ENCODE assay signal across 15 cellular contexts in the genomic region with DNA sequence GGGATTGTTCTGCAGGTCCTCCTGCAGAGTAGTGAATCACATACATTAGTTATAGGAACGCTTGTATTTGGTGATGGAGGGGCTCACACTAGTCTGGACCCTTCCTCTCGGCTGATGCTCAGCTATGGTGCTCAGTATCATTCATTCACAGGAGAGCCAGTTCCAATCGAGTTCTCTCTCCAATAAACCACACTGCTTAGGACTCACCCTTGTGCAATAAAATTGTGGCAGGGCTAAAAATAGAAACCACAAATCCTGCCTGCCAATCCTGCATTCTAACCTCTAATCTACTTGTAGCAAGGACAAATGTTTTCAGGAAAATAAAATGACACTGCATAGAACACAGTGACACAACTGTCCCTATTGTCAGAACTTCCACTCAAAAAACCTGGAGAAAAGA.
A peak's percentile ranks its signal among the peaks of the same experiment; 100 is the strongest.
DNase-seq lines count a peak whose midpoint lies in the region; ATAC-seq and TF ChIP-seq lines count a peak whose summit lies in the region.
"Had no signal": no experiment of that assay in that cellular context is flagged by ENCODE, and none has a peak within 500 bp of the region (broad histone marks: within the 10 kb centered on the region; RNA-seq: fewer than 3 reads in every experiment).

No MANE protein-coding gene starts in this region.

- in situ Hi-C loops in astrocyte of the spinal cord (cut with HindIII; ENCODE audit: low sequenced_read_pairs): no loop called here

- H3K4me2 ChIP-seq in Loucy (ENCODE audit: low read depth, low read length, poor library complexity, severe bottlenecking) (peak overlapping the region; percentile 49), mesenchymal stem cell (ENCODE audit: low read length, poor library complexity, severe bottlenecking) (no peak overlapping the region)

- H4K91ac ChIP-seq in mesenchymal stem cell (ENCODE audit: low read length): no peak overlapping the region

- H2AFZ ChIP-seq in Loucy (ENCODE audit: low read length) (no peak overlapping the region), mesenchymal stem cell (ENCODE audit: low read depth, low read length) (no peak overlapping the region)

- no peak overlapping the region for H3K27ac ChIP-seq in mesenchymal stem cell (ENCODE audit: low read length, poor library complexity, severe bottlenecking)
- H3K27ac ChIP-seq: epithelial cell of prostate, RWPE1 had no signal

- no peak overlapping the region for H4K8ac ChIP-seq in mesenchymal stem cell (ENCODE audit: low read length)

- H3K9me3 ChIP-seq in Loucy (ENCODE audit: insufficient read depth, low read depth, low read length) (no peaks in the 10 kb centered on the region), mesenchymal stem cell (ENCODE audit: control insufficient read depth, low read length) (no peaks in the 10 kb centered on the region)
- H3K9me3 ChIP-seq: HAP-1 had no signal

- H4K20me1 ChIP-seq in Loucy (ENCODE audit: insufficient read depth, low read length, poor library complexity, severe bottlenecking): no peaks in the 10 kb centered on the region

- no peaks in the 10 kb centered on the region for H3K27me3 ChIP-seq in Loucy (ENCODE audit: insufficient read depth, low read length, poor library complexity, severe bottlenecking)
- H3K27me3 ChIP-seq in mesenchymal stem cell (ENCODE audit: control insufficient read depth in 1 of 2, insufficient read depth in 1 of 2, low read length in 2 of 2): no peaks in the 10 kb centered on the region

- H2BK12ac ChIP-seq in mesenchymal stem cell (ENCODE audit: low read length in 2 of 2): no peak overlapping the region

- no peak overlapping the region for H3K9ac ChIP-seq in Loucy (ENCODE audit: low read depth, low read length, poor library complexity, severe bottlenecking)
- H3K9ac ChIP-seq in mesenchymal stem cell (ENCODE audit: low read length): no peak overlapping the region

- H3K79me2 ChIP-seq in Loucy (ENCODE audit: insufficient read depth, low read length): no peaks in the 10 kb centered on the region

- H3K36me3 ChIP-seq in Loucy (ENCODE audit: insufficient read depth, low read length): no peaks in the 10 kb centered on the region
- H3K36me3 ChIP-seq in mesenchymal stem cell (ENCODE audit: control insufficient read depth in 1 of 2, insufficient read depth in 2 of 2, low read depth in 1 of 2, low read length in 2 of 2): no peaks in the 10 kb centered on the region
- H3K36me3 ChIP-seq: HAP-1 had no signal

- H3K23ac ChIP-seq in mesenchymal stem cell (ENCODE audit: low read length in 2 of 2): no peak overlapping the region

- H2BK5ac ChIP-seq in mesenchymal stem cell (ENCODE audit: low read depth, low read length, poor library complexity, severe bottlenecking): no peak overlapping the region

- H3F3A ChIP-seq in Loucy (ENCODE audit: low read depth): peaks cover 8% of the 10 kb centered on the region; the same call in 1 of the 2 replicates

- DNase-seq in A172 (ENCODE audit: low spot score): peak; percentile 41
- peak; percentile 31 for DNase-seq in astrocyte of the spinal cord (ENCODE audit: low read depth, low spot score)
- peak; percentile 58 for DNase-seq in mesenchymal stem cell
- no peak for DNase-seq in SW 1271 (lab: John Stamatoyannopoulos, UW)
- DNase-seq in DMS 273 (lab: John Stamatoyannopoulos, UW; ENCODE audit: unreplicated experiment): no peak
- DNase-seq in NCI-H1436 (lab: John Stamatoyannopoulos, UW): no peak
- DNase-seq: activated CD4-positive, alpha-beta T cell treated with anti-CD3 and anti-CD28 coated beads for 36 hours; activated naive CD4-positive, alpha-beta T cell; GDM1; NCI-H1694 had no signal

- H3K18ac ChIP-seq in mesenchymal stem cell (ENCODE audit: low read depth in 1 of 2, low read length in 2 of 2): no peak overlapping the region

- H3K9me2 ChIP-seq in Loucy (replicated peaks; ENCODE audit: low read depth, low read length): no peaks in the 10 kb centered on the region

- peak overlapping the region; percentile 45 for H2AK5ac ChIP-seq in mesenchymal stem cell (ENCODE audit: low read length, severe bottlenecking)

- no peak overlapping the region for H2BK120ac ChIP-seq in mesenchymal stem cell (ENCODE audit: low read depth, low read length)

- peaks cover 80% of the 10 kb centered on the region for H3K4me1 ChIP-seq in Loucy (ENCODE audit: insufficient read depth, low read length, poor library complexity, severe bottlenecking)
- peaks cover 4% of the 10 kb centered on the region for H3K4me1 ChIP-seq in mesenchymal stem cell (ENCODE audit: control insufficient read depth, insufficient read depth, low read depth, low read length)

- no peak overlapping the region for H2BK15ac ChIP-seq in mesenchymal stem cell (ENCODE audit: low read depth, poor library complexity, severe bottlenecking)

- WGBS in mesenchymal stem cell: 79% methylated on average over 3 of the region's 3 CpGs

- no peak for ATAC-seq in HG03097 (IDR thresholded peaks at IDR 0.05; ENCODE audit: low FRiP score, unreplicated experiment)
- ATAC-seq: activated CD4-positive, alpha-beta T cell treated with anti-CD3 and anti-CD28 coated beads for 36 hours had no signal

- H3K79me1 ChIP-seq in mesenchymal stem cell (replicated peaks; ENCODE audit: low read length, poor library complexity, severe bottlenecking): no peaks in the 10 kb centered on the region

- TF ChIP-seq CTCF in Loucy (conservative IDR thresholded peaks at IDR 0.05; ENCODE audit: low read length) (no peak), astrocyte of the spinal cord (IDR thresholded peaks at IDR 0.05; ENCODE audit: low read depth, low read length) (no peak)

- no peak overlapping the region for H3K4ac ChIP-seq in mesenchymal stem cell (ENCODE audit: low read depth in 1 of 2, low read length in 2 of 2)

- H3K4me3 ChIP-seq in Loucy (ENCODE audit: low read length, poor library complexity, severe bottlenecking): no peak overlapping the region
- H3K4me3 ChIP-seq in astrocyte of the spinal cord (ENCODE audit: low read depth, low read length): no peak overlapping the region
- no peak overlapping the region for H3K4me3 ChIP-seq in mesenchymal stem cell (ENCODE audit: insufficient read depth in 1 of 2, low read depth in 1 of 2, low read length in 2 of 2)
- H3K4me3 ChIP-seq: HAP-1 had no signal

- H3K14ac ChIP-seq in mesenchymal stem cell (ENCODE audit: low read length in 2 of 2): no peak overlapping the region

Comparison
In these comparisons a context has a peak if more than half of its experiments do, and no peak if none do; other contexts are left out.
1. DNase-seq: peak in A172 (single experiment), astrocyte of the spinal cord (single experiment) and mesenchymal stem cell (single experiment); none in SW 1271 (0 of 2), DMS 273 (single experiment) and NCI-H1436 (single experiment).